Comparison of ENCODE assay signal across 28 cellular contexts in the genomic region with DNA sequence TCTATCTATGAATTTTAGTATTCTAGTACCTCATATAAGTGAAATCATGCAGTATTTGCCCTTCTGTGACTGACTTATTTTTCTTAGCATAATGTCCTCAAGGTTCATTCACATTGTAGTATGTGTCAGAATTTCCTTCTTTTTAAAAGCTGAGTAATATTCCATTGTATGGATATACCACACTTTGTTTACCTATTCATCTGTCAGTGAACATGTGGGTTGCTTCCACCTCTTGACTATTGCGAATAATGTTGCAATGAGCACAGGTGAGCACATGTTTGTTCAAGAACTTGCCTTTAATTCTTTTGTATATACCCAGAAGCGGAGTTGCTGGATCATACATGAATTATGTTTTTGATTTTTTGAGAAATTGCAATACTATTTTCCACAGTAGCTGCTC.
"Had no signal": no experiment of that assay in that cellular context is flagged by ENCODE, and none has a peak within 500 bp of the region (broad histone marks: within the 10 kb centered on the region; RNA-seq: fewer than 3 reads in every experiment).

No MANE protein-coding gene starts in this region.

- H3K4me3 Mint-ChIP-seq: naive thymus-derived CD8-positive, alpha-beta T cell; natural killer cell treated with Interleukin-12 subunit alpha and Interleukin-12 subunit beta and Interleukin-15 and Interleukin-18, amount 100 ng/mL, for 72 hours; nephron progenitor cell; neural crest cell; stimulated activated memory B cell treated with anti-CD40 and anti-IgM and Interleukin-4, amounts not matched to agents 10 μg/mL and 1 μg/mL and 100 μg/mL, for 72 hours; stimulated activated naive CD8-positive, alpha-beta T cell treated with anti-CD3 and anti-CD28 coated beads, Interleukin-15, amount 100 ng/mL, for 72 hours; type B pancreatic cell had no signal

- H3K4me1 ChIP-seq: pancreas, psoas muscle, right lobe of liver, suprapubic skin, testis, tibial artery, transverse colon, upper lobe of right lung, uterus had no signal

- H3K27me3 ChIP-seq: neutrophil, pancreas, right lobe of liver, sigmoid colon, suprapubic skin, testis, tibial artery, transverse colon, upper lobe of right lung, uterus had no signal

- ATAC-seq: naive thymus-derived CD8-positive, alpha-beta T cell; natural killer cell treated with Interleukin-12 subunit alpha and Interleukin-12 subunit beta and Interleukin-15 and Interleukin-18, amount 100 ng/mL, for 72 hours; pancreas; psoas muscle; right cardiac atrium; right lobe of liver; stimulated activated memory B cell treated with anti-CD40 and anti-IgM and Interleukin-4, amounts not matched to agents 10 μg/mL and 1 μg/mL and 100 μg/mL, for 72 hours; stimulated activated naive CD8-positive, alpha-beta T cell treated with anti-CD3 and anti-CD28 coated beads, Interleukin-15, amount 100 ng/mL, for 72 hours; stimulated activated naive CD8-positive, alpha-beta T cell treated with anti-CD3 and anti-CD28 coated beads, Interleukin-15, Interleukin-2, amounts not matched to agents 100 U/mL and 50 U/mL, for 24 hours; upper lobe of right lung had no signal

- FAIRE-seq: pancreas, small intestine had no signal

- H3K27me3 Mint-ChIP-seq: stimulated activated naive CD8-positive, alpha-beta T cell treated with anti-CD3 and anti-CD28 coated beads, Interleukin-15, amount 100 ng/mL, for 72 hours; type B pancreatic cell had no signal

- H3K9me3 Mint-ChIP-seq: natural killer cell treated with Interleukin-12 subunit alpha and Interleukin-12 subunit beta and Interleukin-15 and Interleukin-18, amount 100 ng/mL, for 72 hours had no signal

- H3K4me3 ChIP-seq: pancreas, psoas muscle, right lobe of liver, sigmoid colon, suprapubic skin, testis, tibial artery, transverse colon, upper lobe of right lung, uterus had no signal

- DNase-seq: naive thymus-derived CD8-positive, alpha-beta T cell; nephron progenitor cell; nucleus accumbens; pancreas; psoas muscle; right cardiac atrium; right lobe of liver; sigmoid colon; small intestine; stimulated activated CD4-positive, alpha-beta T cell treated with anti-CD3 and anti-CD28 coated beads, Interleukin-15, amount 100 ng/mL, for 24 hours; stimulated activated CD4-positive, alpha-beta T cell treated with anti-CD3 and anti-CD28 coated beads, Interleukin-2, amount 100 ng/mL, for 24 hours; stimulated activated CD4-positive, alpha-beta T cell treated with anti-CD3 and anti-CD28 coated beads, Interleukin-2, amount 100 ng/mL, for 48 hours; stimulated activated CD4-positive, alpha-beta T cell treated with anti-CD3 and anti-CD28 coated beads, Interleukin-4, amount 100 ng/mL, for 24 hours; stimulated activated naive CD4-positive, alpha-beta T cell; stimulated activated naive CD8-positive, alpha-beta T cell treated with anti-CD3 and anti-CD28 coated beads, Interleukin-15, amount 100 ng/mL, for 72 hours; stimulated activated naive CD8-positive, alpha-beta T cell treated with anti-CD3 and anti-CD28 coated beads, Interleukin-15, Interleukin-2, amounts not matched to agents 100 U/mL and 50 U/mL, for 24 hours; substantia nigra; testis; tibial artery; transverse colon; upper lobe of right lung; uterus had no signal

- H3K27ac ChIP-seq: neutrophil, pancreas, psoas muscle, right lobe of liver, sigmoid colon, suprapubic skin, testis, tibial artery, transverse colon, upper lobe of right lung, uterus had no signal

- H3K36me3 ChIP-seq: neutrophil, pancreas, right lobe of liver, sigmoid colon, suprapubic skin, tibial artery, transverse colon, upper lobe of right lung, uterus had no signal

- H3K36me3 Mint-ChIP-seq: natural killer cell treated with Interleukin-12 subunit alpha and Interleukin-12 subunit beta and Interleukin-15 and Interleukin-18, amount 100 ng/mL, for 72 hours; stimulated activated memory B cell treated with anti-CD40 and anti-IgM and Interleukin-4, amounts not matched to agents 10 μg/mL and 1 μg/mL and 100 μg/mL, for 72 hours; type B pancreatic cell had no signal

- H3K27ac Mint-ChIP-seq: naive thymus-derived CD8-positive, alpha-beta T cell; natural killer cell treated with Interleukin-12 subunit alpha and Interleukin-12 subunit beta and Interleukin-15 and Interleukin-18, amount 100 ng/mL, for 72 hours; nephron progenitor cell; stimulated activated memory B cell treated with anti-CD40 and anti-IgM and Interleukin-4, amounts not matched to agents 10 μg/mL and 1 μg/mL and 100 μg/mL, for 72 hours; stimulated activated naive CD8-positive, alpha-beta T cell treated with anti-CD3 and anti-CD28 coated beads, Interleukin-15, amount 100 ng/mL, for 72 hours; type B pancreatic cell had no signal

- H3K9me3 ChIP-seq: neutrophil, pancreas, psoas muscle, right lobe of liver, sigmoid colon, suprapubic skin, testis, tibial artery, transverse colon, upper lobe of right lung, uterus had no signal

- H3K4me1 Mint-ChIP-seq: nephron progenitor cell; neural crest cell; stimulated activated memory B cell treated with anti-CD40 and anti-IgM and Interleukin-4, amounts not matched to agents 10 μg/mL and 1 μg/mL and 100 μg/mL, for 72 hours; stimulated activated naive CD8-positive, alpha-beta T cell treated with anti-CD3 and anti-CD28 coated beads, Interleukin-15, amount 100 ng/mL, for 72 hours had no signal
